In the genomic region with DNA sequence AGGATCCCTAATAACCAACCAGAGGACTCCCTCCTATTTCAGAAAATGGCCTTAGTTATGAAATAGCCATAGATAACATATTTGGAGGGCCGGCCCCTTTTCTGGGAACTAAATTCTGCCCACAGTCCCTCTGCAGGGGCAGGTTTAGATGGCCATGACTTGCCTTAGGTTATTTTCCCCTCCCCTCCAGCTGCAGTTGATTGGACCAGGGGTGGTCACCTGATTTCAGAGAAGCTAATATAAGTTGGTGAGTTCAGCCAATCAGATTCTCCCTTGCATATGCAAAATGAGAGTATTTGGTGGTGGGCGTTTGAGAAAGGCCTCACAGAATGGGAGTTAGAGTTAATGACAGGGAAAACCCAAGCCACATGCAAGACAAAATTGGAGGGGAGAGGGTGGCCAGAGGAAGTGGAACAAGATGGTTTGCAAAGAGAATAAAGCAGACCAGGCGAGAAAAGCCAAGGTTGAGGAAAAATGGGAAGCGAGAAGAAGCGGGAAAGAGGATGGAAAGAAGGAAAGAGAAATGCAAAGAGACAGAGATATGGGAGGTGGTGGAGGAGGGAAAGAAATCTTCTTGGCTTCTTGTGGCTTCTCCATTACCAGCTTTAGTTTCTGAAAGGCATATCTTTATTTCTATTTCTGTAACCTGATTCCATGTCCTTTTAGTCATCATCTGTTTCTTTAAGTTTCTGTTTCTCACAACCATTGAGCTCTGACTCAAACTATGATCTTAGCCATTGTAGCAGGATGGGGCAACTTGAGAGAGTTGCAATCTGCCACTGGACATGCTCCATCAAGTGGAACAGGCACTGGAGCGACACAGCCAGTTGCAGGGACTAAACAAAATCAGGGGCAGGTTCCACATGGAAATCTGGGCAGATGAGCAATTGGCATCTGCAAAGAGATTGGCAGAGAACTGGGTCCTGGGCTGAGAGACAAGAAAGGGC, we compare ENCODE assay signal across 10 cellular contexts.
DNase-seq lines count a peak whose midpoint lies in the region; ATAC-seq and TF ChIP-seq lines count a peak whose summit lies in the region.
"Had no signal": no experiment of that assay in that cellular context is flagged by ENCODE, and none has a peak within 500 bp of the region (broad histone marks: within the 10 kb centered on the region; RNA-seq: fewer than 3 reads in every experiment).

No MANE protein-coding gene starts in this region.

- no peaks in the 10 kb centered on the region; the same call in 1 of the 2 replicates for H3K27me3 Mint-ChIP-seq in WTC11 (ENCODE audit: low read depth)
- H3K27me3 Mint-ChIP-seq in T-cell = peaks cover 9 to 20% of the 10 kb centered on the region in 2 donors

- peaks cover 14% of the 10 kb centered on the region for H3K9me3 Mint-ChIP-seq in WTC11
- H3K9me3 Mint-ChIP-seq in T-cell = peaks cover 0 to 3% (median 0%) of the 10 kb centered on the region in 3 donors
- H3K9me3 Mint-ChIP-seq: dendritic cell treated with granulocyte-macrophage colony-stimulating factor and Interleukin-4, amounts not matched to agents 40 ng/mL and 50 ng/mL, for 4 days had no signal

- H3K4me1 Mint-ChIP-seq in WTC11 = no peaks in the 10 kb centered on the region
- H3K4me1 Mint-ChIP-seq in T-cell = no peaks in the 10 kb centered on the region

- DNase-seq in DMS79 (lab: John Stamatoyannopoulos, UW) (peak; percentile 17), DMS79 treated with DMSO at 0.1 percent for 48 hours (lab: John Stamatoyannopoulos, UW) (no peak), M059J (ENCODE audit: low read depth) (peak; percentile 72), kidney epithelial cell (ENCODE audit: low read depth) (peak; percentile 35), WTC11 (ENCODE audit: low spot score) (no peak), T-cell (no peak)
- no peak for DNase-seq in activated CD4-positive, alpha-beta T cell treated with anti-CD3 and anti-CD28 coated beads, Interleukin-2, amount 50 U/mL, for 1 hour

- no peak overlapping the region for H3K4me3 ChIP-seq in kidney epithelial cell (ENCODE audit: low read depth, low read length)
- H3K4me3 ChIP-seq: PC-9 had no signal

- no peaks in the 10 kb centered on the region for H3K36me3 ChIP-seq in kidney epithelial cell (ENCODE audit: control insufficient read depth, insufficient read depth, low read length)

- ATAC-seq in HG02588 (IDR thresholded peaks at IDR 0.05; ENCODE audit: unreplicated experiment) (peak; percentile 55), WTC11 (no peak), T-cell (replicated peaks in 1 of 4) (no peak)

- H3K27me3 ChIP-seq in kidney epithelial cell (ENCODE audit: control insufficient read depth, insufficient read depth, low read length) = peaks cover 3% of the 10 kb centered on the region

- H3K4me3 Mint-ChIP-seq in WTC11 (no peak overlapping the region), T-cell (no peak overlapping the region)
- H3K4me3 Mint-ChIP-seq: dendritic cell treated with granulocyte-macrophage colony-stimulating factor and Interleukin-4, amounts not matched to agents 40 ng/mL and 50 ng/mL, for 4 days had no signal

- POLR2A ChIA-PET in WTC11 (lab: Charles Lee) (interaction anchor here (0.6 kb wide), 1 partner anchor 22 kb away, joined by 5 read pairs; no protein-coding TSS in a partner anchor), T-cell (lab: Charles Lee) (no interaction called here)

- no peak overlapping the region for H3K27ac Mint-ChIP-seq in WTC11
- H3K27ac Mint-ChIP-seq in T-cell = no peak overlapping the region
- H3K27ac Mint-ChIP-seq: dendritic cell treated with granulocyte-macrophage colony-stimulating factor and Interleukin-4, amounts not matched to agents 40 ng/mL and 50 ng/mL, for 4 days had no signal

- CTCF ChIA-PET in WTC11 (lab: Charles Lee) (no interaction called here), T-cell (lab: Charles Lee) (no interaction called here)

- H3K36me3 Mint-ChIP-seq in WTC11 (no peaks in the 10 kb centered on the region; the same call in 1 of the 2 replicates), T-cell (no peaks in the 10 kb centered on the region)

- TF ChIP-seq CTCF in kidney epithelial cell (IDR thresholded peaks at IDR 0.05; ENCODE audit: insufficient read depth, low read length, poor library complexity, severe bottlenecking) = no peak
- no peak for TF ChIP-seq CTCF in WTC11 (IDR thresholded peaks at IDR 0.05)

TF ChIP-seq in WTC11, 78 proteins besides CTCF, POLR2A, EP300 and RAD21 (continues in another document):
- TF ChIP-seq, protein P1, sequence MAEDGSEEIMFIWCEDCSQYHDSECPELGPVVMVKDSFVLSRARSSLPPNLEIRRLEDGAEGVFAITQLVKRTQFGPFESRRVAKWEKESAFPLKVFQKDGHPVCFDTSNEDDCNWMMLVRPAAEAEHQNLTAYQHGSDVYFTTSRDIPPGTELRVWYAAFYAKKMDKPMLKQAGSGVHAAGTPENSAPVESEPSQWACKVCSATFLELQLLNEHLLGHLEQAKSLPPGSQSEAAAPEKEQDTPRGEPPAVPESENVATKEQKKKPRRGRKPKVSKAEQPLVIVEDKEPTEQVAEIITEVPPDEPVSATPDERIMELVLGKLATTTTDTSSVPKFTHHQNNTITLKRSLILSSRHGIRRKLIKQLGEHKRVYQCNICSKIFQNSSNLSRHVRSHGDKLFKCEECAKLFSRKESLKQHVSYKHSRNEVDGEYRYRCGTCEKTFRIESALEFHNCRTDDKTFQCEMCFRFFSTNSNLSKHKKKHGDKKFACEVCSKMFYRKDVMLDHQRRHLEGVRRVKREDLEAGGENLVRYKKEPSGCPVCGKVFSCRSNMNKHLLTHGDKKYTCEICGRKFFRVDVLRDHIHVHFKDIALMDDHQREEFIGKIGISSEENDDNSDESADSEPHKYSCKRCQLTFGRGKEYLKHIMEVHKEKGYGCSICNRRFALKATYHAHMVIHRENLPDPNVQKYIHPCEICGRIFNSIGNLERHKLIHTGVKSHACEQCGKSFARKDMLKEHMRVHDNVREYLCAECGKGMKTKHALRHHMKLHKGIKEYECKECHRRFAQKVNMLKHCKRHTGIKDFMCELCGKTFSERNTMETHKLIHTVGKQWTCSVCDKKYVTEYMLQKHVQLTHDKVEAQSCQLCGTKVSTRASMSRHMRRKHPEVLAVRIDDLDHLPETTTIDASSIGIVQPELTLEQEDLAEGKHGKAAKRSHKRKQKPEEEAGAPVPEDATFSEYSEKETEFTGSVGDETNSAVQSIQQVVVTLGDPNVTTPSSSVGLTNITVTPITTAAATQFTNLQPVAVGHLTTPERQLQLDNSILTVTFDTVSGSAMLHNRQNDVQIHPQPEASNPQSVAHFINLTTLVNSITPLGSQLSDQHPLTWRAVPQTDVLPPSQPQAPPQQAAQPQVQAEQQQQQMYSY (CRISPR knock-in tag; IDR thresholded peaks at IDR 0.05) = no peak
- TF ChIP-seq, protein P2, sequence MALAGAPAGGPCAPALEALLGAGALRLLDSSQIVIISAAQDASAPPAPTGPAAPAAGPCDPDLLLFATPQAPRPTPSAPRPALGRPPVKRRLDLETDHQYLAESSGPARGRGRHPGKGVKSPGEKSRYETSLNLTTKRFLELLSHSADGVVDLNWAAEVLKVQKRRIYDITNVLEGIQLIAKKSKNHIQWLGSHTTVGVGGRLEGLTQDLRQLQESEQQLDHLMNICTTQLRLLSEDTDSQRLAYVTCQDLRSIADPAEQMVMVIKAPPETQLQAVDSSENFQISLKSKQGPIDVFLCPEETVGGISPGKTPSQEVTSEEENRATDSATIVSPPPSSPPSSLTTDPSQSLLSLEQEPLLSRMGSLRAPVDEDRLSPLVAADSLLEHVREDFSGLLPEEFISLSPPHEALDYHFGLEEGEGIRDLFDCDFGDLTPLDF (CRISPR knock-in tag; IDR thresholded peaks at IDR 0.05) = no peak
- TF ChIP-seq, protein P3, sequence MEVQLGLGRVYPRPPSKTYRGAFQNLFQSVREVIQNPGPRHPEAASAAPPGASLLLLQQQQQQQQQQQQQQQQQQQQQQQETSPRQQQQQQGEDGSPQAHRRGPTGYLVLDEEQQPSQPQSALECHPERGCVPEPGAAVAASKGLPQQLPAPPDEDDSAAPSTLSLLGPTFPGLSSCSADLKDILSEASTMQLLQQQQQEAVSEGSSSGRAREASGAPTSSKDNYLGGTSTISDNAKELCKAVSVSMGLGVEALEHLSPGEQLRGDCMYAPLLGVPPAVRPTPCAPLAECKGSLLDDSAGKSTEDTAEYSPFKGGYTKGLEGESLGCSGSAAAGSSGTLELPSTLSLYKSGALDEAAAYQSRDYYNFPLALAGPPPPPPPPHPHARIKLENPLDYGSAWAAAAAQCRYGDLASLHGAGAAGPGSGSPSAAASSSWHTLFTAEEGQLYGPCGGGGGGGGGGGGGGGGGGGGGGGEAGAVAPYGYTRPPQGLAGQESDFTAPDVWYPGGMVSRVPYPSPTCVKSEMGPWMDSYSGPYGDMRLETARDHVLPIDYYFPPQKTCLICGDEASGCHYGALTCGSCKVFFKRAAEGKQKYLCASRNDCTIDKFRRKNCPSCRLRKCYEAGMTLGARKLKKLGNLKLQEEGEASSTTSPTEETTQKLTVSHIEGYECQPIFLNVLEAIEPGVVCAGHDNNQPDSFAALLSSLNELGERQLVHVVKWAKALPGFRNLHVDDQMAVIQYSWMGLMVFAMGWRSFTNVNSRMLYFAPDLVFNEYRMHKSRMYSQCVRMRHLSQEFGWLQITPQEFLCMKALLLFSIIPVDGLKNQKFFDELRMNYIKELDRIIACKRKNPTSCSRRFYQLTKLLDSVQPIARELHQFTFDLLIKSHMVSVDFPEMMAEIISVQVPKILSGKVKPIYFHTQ (CRISPR knock-in tag; IDR thresholded peaks at IDR 0.05) = no peak
- TF ChIP-seq EMX1 (CRISPR knock-in tag; IDR thresholded peaks at IDR 0.05) (no peak), NFATC4 (CRISPR knock-in tag; IDR thresholded peaks at IDR 0.05) (no peak), ATF1 (CRISPR knock-in tag; IDR thresholded peaks at IDR 0.05) (no peak), FOXJ3 (CRISPR knock-in tag; IDR thresholded peaks at IDR 0.05; ENCODE audit: borderline replicate concordance) (no peak)
- TF ChIP-seq, protein P4, sequence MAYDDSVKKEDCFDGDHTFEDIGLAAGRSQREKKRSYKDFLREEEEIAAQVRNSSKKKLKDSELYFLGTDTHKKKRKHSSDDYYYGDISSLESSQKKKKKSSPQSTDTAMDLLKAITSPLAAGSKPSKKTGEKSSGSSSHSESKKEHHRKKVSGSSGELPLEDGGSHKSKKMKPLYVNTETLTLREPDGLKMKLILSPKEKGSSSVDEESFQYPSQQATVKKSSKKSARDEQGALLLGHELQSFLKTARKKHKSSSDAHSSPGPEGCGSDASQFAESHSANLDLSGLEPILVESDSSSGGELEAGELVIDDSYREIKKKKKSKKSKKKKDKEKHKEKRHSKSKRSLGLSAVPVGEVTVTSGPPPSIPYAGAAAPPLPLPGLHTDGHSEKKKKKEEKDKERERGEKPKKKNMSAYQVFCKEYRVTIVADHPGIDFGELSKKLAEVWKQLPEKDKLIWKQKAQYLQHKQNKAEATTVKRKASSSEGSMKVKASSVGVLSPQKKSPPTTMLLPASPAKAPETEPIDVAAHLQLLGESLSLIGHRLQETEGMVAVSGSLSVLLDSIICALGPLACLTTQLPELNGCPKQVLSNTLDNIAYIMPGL (CRISPR knock-in tag; IDR thresholded peaks at IDR 0.05) = no peak
- TF ChIP-seq, protein P5, sequence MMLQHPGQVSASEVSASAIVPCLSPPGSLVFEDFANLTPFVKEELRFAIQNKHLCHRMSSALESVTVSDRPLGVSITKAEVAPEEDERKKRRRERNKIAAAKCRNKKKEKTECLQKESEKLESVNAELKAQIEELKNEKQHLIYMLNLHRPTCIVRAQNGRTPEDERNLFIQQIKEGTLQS (CRISPR knock-in tag; conservative IDR thresholded peaks at IDR 0.05) = no peak

Comparison
In these comparisons a context has a peak if more than half of its experiments do, and no peak if none do; other contexts are left out.
1. DNase-seq: peak in DMS79 (single experiment), M059J (single experiment) and kidney epithelial cell (single experiment); none in DMS79 treated with DMSO at 0.1 percent for 48 hours (single experiment), WTC11 (single experiment), T-cell (0 of 34) and activated CD4-positive, alpha-beta T cell treated with anti-CD3 and anti-CD28 coated beads, Interleukin-2, amount 50 U/mL, for 1 hour (single experiment).